In the genomic region with DNA sequence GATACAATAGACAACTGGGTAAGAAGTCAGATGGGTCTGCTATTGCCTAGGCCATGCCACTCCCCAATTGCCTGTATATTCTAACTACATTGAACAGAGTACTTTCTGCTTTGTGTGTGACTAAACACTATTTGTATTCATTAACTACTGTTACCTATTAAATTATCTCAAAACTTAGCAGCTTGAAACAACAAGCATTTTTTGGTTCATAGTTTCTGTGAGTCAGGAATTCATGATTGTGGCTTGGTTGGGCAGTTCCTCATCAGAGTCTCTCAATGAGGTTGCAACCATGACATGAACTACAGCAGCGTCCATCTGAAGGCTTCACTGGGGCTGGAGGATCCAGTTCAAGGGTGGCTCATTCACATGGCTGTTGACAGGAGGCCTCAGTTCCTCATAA, we compare ENCODE assay signal across 25 cellular contexts.
"Had no signal": no experiment of that assay in that cellular context is flagged by ENCODE, and none has a peak within 500 bp of the region (broad histone marks: within the 10 kb centered on the region; RNA-seq: fewer than 3 reads in every experiment).

No MANE protein-coding gene starts in this region.

- H3K27ac Mint-ChIP-seq: activated CD4-positive, alpha-beta memory T cell treated with anti-CD3 and anti-CD28 coated beads, Interleukin-2, amount 10 ng/mL, durations not matched to agents 7 days and 5 days; activated naive CD4-positive, alpha-beta T cell treated with anti-CD3 and anti-CD28 coated beads, Interleukin-2, amount 50 U/mL, for 72 hours; activated T-helper 17 cell treated with anti-CD3 and anti-CD28 coated beads, Interleukin-2, amount 50 U/mL, for 72 hours; effector memory CD8-positive, alpha-beta T cell; naive B cell; stimulated activated memory B cell treated with anti-CD40 and anti-IgM and Interleukin-4, amounts not matched to agents 10 μg/mL and 1 μg/mL and 100 μg/mL, for 72 hours; stimulated activated naive CD8-positive, alpha-beta T cell treated with anti-CD3 and anti-CD28 coated beads, Interleukin-15, amount 100 ng/mL, for 72 hours had no signal

- H3K27ac ChIP-seq: body of pancreas, heart right ventricle, pancreas, prostate gland, sigmoid colon, upper lobe of left lung, vagina had no signal

- H3K9me3 ChIP-seq: body of pancreas, pancreas, prostate gland, upper lobe of left lung, vagina had no signal

- H3K4me1 Mint-ChIP-seq: activated CD4-positive, alpha-beta memory T cell treated with anti-CD3 and anti-CD28 coated beads, Interleukin-2, amount 10 ng/mL, durations not matched to agents 7 days and 5 days; activated T-helper 17 cell treated with anti-CD3 and anti-CD28 coated beads, Interleukin-2, amount 50 U/mL, for 72 hours; naive B cell; stimulated activated memory B cell treated with anti-CD40 and anti-IgM and Interleukin-4, amounts not matched to agents 10 μg/mL and 1 μg/mL and 100 μg/mL, for 72 hours; stimulated activated naive CD8-positive, alpha-beta T cell treated with anti-CD3 and anti-CD28 coated beads, Interleukin-15, amount 100 ng/mL, for 72 hours had no signal

- H3K36me3 ChIP-seq: heart right ventricle, pancreas, prostate gland, sigmoid colon, upper lobe of left lung, vagina had no signal

- H3K27me3 ChIP-seq: body of pancreas, heart right ventricle, pancreas, sigmoid colon, upper lobe of left lung, vagina had no signal

- ATAC-seq: activated naive CD4-positive, alpha-beta T cell treated with anti-CD3 and anti-CD28 coated beads, Interleukin-2, amount 50 U/mL, for 72 hours; activated T-cell treated with anti-CD3 and anti-CD28 coated beads, Interleukin-2, amount 50 U/mL, for 4 hours; activated T-helper 17 cell treated with anti-CD3 and anti-CD28 coated beads, Interleukin-2, amount 50 U/mL, for 72 hours; body of pancreas; effector memory CD8-positive, alpha-beta T cell; heart right ventricle; left cardiac atrium; left ventricle myocardium superior; pancreas; stimulated activated memory B cell treated with anti-CD40 and anti-IgM and Interleukin-4, amounts not matched to agents 10 μg/mL and 1 μg/mL and 100 μg/mL, for 72 hours; stimulated activated naive CD8-positive, alpha-beta T cell treated with anti-CD3 and anti-CD28 coated beads, Interleukin-15, amount 100 ng/mL, for 72 hours had no signal

- H3K27me3 Mint-ChIP-seq: activated CD4-positive, alpha-beta memory T cell treated with anti-CD3 and anti-CD28 coated beads, Interleukin-2, amount 10 ng/mL, durations not matched to agents 7 days and 5 days; stimulated activated memory B cell treated with anti-CD40 and anti-IgM and Interleukin-4, amounts not matched to agents 10 μg/mL and 1 μg/mL and 100 μg/mL, for 72 hours had no signal

- DNase-seq: activated CD4-positive, alpha-beta memory T cell treated with anti-CD3 and anti-CD28 coated beads, Interleukin-2, amount 10 ng/mL, durations not matched to agents 7 days and 5 days; activated CD4-positive, alpha-beta T cell treated with anti-CD3 and anti-CD28 coated beads for 4 hours; activated CD4-positive, CD25-positive, alpha-beta regulatory T cell; activated T-cell treated with anti-CD3 and anti-CD28 coated beads, Interleukin-2, amount 50 U/mL, for 4 hours; body of pancreas; cortex of kidney; effector memory CD8-positive, alpha-beta T cell; heart right ventricle; left cardiac atrium; left ventricle myocardium superior; naive B cell; pancreas; sigmoid colon; stimulated activated CD4-positive, alpha-beta T cell treated with anti-CD3 and anti-CD28 coated beads, Interleukin-1b, Interleukin-23, amount 100 ng/mL, for 48 hours; stimulated activated CD4-positive, alpha-beta T cell treated with anti-CD3 and anti-CD28 coated beads, Interleukin-4, amount 100 ng/mL, for 4 hours; stimulated activated CD8-positive, alpha-beta memory T cell treated with anti-CD3 and anti-CD28 coated beads, Interleukin-4, amount 100 ng/mL, for 48 hours; stimulated activated naive CD8-positive, alpha-beta T cell treated with anti-CD3 and anti-CD28 coated beads, Interleukin-15, amount 100 ng/mL, for 72 hours; substantia nigra; upper lobe of left lung had no signal

- H3K36me3 Mint-ChIP-seq: activated naive CD4-positive, alpha-beta T cell treated with anti-CD3 and anti-CD28 coated beads, Interleukin-2, amount 50 U/mL, for 72 hours; naive B cell; stimulated activated memory B cell treated with anti-CD40 and anti-IgM and Interleukin-4, amounts not matched to agents 10 μg/mL and 1 μg/mL and 100 μg/mL, for 72 hours had no signal

- H3K4me1 ChIP-seq: body of pancreas, heart right ventricle, pancreas, prostate gland, sigmoid colon, upper lobe of left lung, vagina had no signal

- H3K4me3 Mint-ChIP-seq: activated CD4-positive, alpha-beta memory T cell treated with anti-CD3 and anti-CD28 coated beads, Interleukin-2, amount 10 ng/mL, durations not matched to agents 7 days and 5 days; activated T-cell treated with anti-CD3 and anti-CD28 coated beads, Interleukin-2, amount 50 U/mL, for 4 hours; activated T-helper 17 cell treated with anti-CD3 and anti-CD28 coated beads, Interleukin-2, amount 50 U/mL, for 72 hours; effector memory CD8-positive, alpha-beta T cell; naive B cell; stimulated activated memory B cell treated with anti-CD40 and anti-IgM and Interleukin-4, amounts not matched to agents 10 μg/mL and 1 μg/mL and 100 μg/mL, for 72 hours; stimulated activated naive CD8-positive, alpha-beta T cell treated with anti-CD3 and anti-CD28 coated beads, Interleukin-15, amount 100 ng/mL, for 72 hours had no signal

- H3K9me3 Mint-ChIP-seq: activated naive CD4-positive, alpha-beta T cell treated with anti-CD3 and anti-CD28 coated beads, Interleukin-2, amount 50 U/mL, for 72 hours; activated T-cell treated with anti-CD3 and anti-CD28 coated beads, Interleukin-2, amount 50 U/mL, for 4 hours; activated T-helper 17 cell treated with anti-CD3 and anti-CD28 coated beads, Interleukin-2, amount 50 U/mL, for 72 hours had no signal

- H3K4me3 ChIP-seq: body of pancreas, heart right ventricle, pancreas, prostate gland, sigmoid colon, smooth muscle cell, upper lobe of left lung, vagina had no signal
